Comparison of ENCODE assay signal across 10 cellular contexts in the genomic region with DNA sequence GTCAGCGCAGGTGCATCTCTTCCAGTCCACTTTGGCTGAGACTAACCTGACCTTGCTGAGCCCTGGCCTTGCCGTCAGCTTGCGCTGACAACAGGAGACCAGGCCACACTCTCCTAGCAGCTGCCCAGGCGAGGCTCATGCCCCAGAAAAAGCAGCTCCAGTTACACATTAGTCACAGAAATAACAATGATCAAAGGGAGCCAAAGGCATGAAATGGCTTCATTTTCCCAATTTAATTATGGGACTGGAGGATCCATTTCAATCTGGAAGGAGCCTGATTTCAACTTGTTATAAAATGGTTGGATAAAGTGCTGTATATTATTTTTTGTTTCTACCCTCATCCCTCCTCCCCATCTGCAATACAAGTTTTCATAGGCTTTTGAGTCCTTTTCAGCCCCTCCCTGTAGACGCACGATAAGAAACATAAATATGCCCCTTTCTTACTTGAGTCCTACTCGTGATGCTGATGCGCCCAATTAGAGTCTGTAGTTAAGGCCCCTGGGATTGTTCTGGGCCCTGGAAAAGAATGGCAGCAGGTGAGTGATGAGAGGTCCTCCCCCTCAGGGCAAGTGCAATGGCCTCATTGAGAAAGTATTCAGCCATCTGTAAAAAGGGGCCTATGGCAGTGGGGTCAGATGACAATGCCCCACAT.
A peak's percentile ranks its signal among the peaks of the same experiment; 100 is the strongest.
DNase-seq lines count a peak whose midpoint lies in the region; ATAC-seq and TF ChIP-seq lines count a peak whose summit lies in the region.
"Had no signal": no experiment of that assay in that cellular context is flagged by ENCODE, and none has a peak within 500 bp of the region (broad histone marks: within the 10 kb centered on the region; RNA-seq: fewer than 3 reads in every experiment).

No MANE protein-coding gene starts in this region.

- H3K9ac ChIP-seq in smooth muscle cell (ENCODE audit: low read depth): no peak overlapping the region

- H3K36me3 ChIP-seq in SJCRH30 (no peaks in the 10 kb centered on the region), heart left ventricle (no peaks in the 10 kb centered on the region), smooth muscle cell (ENCODE audit: low read depth) (no peaks in the 10 kb centered on the region)

- 84 to 90% (median 87%) methylated on average over 8 of the region's 8 CpGs for WGBS in heart left ventricle, 4 donors
- 60% methylated on average over 8 of the region's 8 CpGs for WGBS in smooth muscle cell (ENCODE audit: low lambda C conversion rate)

- H3K27me3 ChIP-seq in SJCRH30 (no peaks in the 10 kb centered on the region), heart left ventricle (no peaks in the 10 kb centered on the region), smooth muscle cell (ENCODE audit: low read depth) (no peaks in the 10 kb centered on the region)

- no peak for TF ChIP-seq CTCF in heart left ventricle (IDR thresholded peaks at IDR 0.05)
- TF ChIP-seq CTCF in smooth muscle cell (IDR thresholded peaks at IDR 0.05; ENCODE audit: borderline replicate concordance, insufficient read depth, poor library complexity, severe bottlenecking): no peak

- no peaks in the 10 kb centered on the region for H3F3A ChIP-seq in smooth muscle cell (ENCODE audit: low read depth)

- no peaks in the 10 kb centered on the region for H3K79me2 ChIP-seq in smooth muscle cell (ENCODE audit: low read depth)

- DNase-seq in DMS 273 (lab: John Stamatoyannopoulos, UW; ENCODE audit: unreplicated experiment) (peak; percentile 17), DMS 273 treated with DMSO at 0.1 percent for 48 hours (lab: John Stamatoyannopoulos, UW) (no peak), SJCRH30 (peak; percentile 67 to 82), heart left ventricle (peak in 2 of 5 donors; percentile 34 to 56), smooth muscle cell (lab: John Stamatoyannopoulos, UW; ENCODE audit: unreplicated experiment) (no peak), NOMO-1 (lab: John Stamatoyannopoulos, UW; ENCODE audit: unreplicated experiment in 2 of 2) (no peak), NCI-H2029 treated with DMSO at 0.1 percent for 48 hours (lab: John Stamatoyannopoulos, UW) (no peak)
- DNase-seq: activated B cell treated with CpG ODN at 0.5 μM for 24 hours had no signal

- H3K9me3 ChIP-seq in SJCRH30 (replicated peaks) (no peaks in the 10 kb centered on the region), heart left ventricle (no peaks in the 10 kb centered on the region), smooth muscle cell (replicated peaks; ENCODE audit: low read depth) (no peaks in the 10 kb centered on the region)

- no peaks in the 10 kb centered on the region for H4K20me1 ChIP-seq in smooth muscle cell (ENCODE audit: low read depth)

- H2AFZ ChIP-seq in smooth muscle cell (ENCODE audit: low read depth): no peak overlapping the region

- H3K4me2 ChIP-seq in smooth muscle cell: peak overlapping the region; percentile 53

- H3K27ac ChIP-seq in SJCRH30 (peak overlapping the region; percentile 71), heart left ventricle (peak overlapping the region in 9 of 12 donors; percentile 24 to 61 (median 55)), smooth muscle cell (ENCODE audit: low read depth) (peak overlapping the region; percentile 47)
- H3K27ac ChIP-seq: 22Rv1 had no signal

- H3K4me1 ChIP-seq in SJCRH30 (peaks cover 22% of the 10 kb centered on the region), heart left ventricle (peaks cover 0 to 19% (median 11%) of the 10 kb centered on the region in 12 donors), smooth muscle cell (ENCODE audit: low read depth) (peaks cover 15% of the 10 kb centered on the region)

- TF ChIP-seq POLR2A in heart left ventricle (IDR thresholded peaks at IDR 0.05): no peak

- intact Hi-C loops in heart left ventricle (cut with DNase I): loop anchor here in 8 of 10 donors (2.0 to 10.0 kb wide), 7 partner anchors 282 to 518 kb away; a partner anchor contains a TSS

- H3K4me3 ChIP-seq in SJCRH30 (no peak overlapping the region), heart left ventricle (no peak overlapping the region), smooth muscle cell (no peak overlapping the region)

- ATAC-seq in heart left ventricle (peak in 3 of 4 donors; percentile 55 to 74 (median 68)), HG03460 (IDR thresholded peaks at IDR 0.05; ENCODE audit: unreplicated experiment) (no peak)

Comparison
In these comparisons a context has a peak if more than half of its experiments do, and no peak if none do; other contexts are left out.
1. DNase-seq: peak in DMS 273 (single experiment) and SJCRH30 (2 of 2); none in DMS 273 treated with DMSO at 0.1 percent for 48 hours (single experiment), smooth muscle cell (single experiment), NOMO-1 (0 of 2) and NCI-H2029 treated with DMSO at 0.1 percent for 48 hours (single experiment).
2. Peak in every context shown above with its lines, with median percentiles within 50 percentile points of each other: H3K27ac ChIP-seq.